8 cellular contexts compared by ENCODE assay signal in the genomic region with DNA sequence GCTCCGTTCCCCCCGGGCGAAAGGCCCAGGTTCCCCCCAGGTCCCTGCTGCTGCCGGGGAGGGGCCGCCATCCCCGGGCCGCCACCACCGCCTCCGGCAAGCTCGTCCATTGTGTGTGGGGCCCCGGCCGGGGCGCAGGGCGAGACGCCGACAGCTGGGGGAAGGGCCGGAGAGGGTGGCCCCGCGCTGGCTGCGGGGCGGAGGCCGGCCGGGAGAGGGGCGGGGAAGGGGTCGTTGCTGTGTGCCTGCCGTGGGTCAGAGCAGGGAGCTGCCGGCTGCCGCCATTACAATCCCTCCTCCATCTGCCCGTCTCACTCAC. TPM values are rescaled to one million over a fixed set of nuclear protein-coding genes. Genes with fewer than 3 reads are reported as not detected.
DNase-seq lines count a peak whose midpoint lies in the region; ATAC-seq and TF ChIP-seq lines count a peak whose summit lies in the region.

A gene with protein sequence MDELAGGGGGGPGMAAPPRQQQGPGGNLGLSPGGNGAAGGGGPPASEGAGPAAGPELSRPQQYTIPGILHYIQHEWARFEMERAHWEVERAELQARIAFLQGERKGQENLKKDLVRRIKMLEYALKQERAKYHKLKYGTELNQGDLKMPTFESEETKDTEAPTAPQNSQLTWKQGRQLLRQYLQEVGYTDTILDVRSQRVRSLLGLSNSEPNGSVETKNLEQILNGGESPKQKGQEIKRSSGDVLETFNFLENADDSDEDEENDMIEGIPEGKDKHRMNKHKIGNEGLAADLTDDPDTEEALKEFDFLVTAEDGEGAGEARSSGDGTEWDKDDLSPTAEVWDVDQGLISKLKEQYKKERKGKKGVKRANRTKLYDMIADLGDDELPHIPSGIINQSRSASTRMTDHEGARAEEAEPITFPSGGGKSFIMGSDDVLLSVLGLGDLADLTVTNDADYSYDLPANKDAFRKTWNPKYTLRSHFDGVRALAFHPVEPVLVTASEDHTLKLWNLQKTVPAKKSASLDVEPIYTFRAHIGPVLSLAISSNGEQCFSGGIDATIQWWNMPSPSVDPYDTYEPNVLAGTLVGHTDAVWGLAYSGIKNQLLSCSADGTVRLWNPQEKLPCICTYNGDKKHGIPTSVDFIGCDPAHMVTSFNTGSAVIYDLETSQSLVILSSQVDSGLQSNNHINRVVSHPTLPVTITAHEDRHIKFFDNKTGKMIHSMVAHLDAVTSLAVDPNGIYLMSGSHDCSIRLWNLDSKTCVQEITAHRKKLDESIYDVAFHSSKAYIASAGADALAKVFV (minus strand): TSS at position 304 of the 319 bp plus-strand sequence. CDS start 194 bp downstream, at position 110.

- H3K79me1 ChIP-seq in IMR-90 (ENCODE audit: low read depth in 1 of 2, low read length in 2 of 2) = peaks cover 11 to 41% of the 10 kb centered on the region in 2 experiments

- H3K4me2 ChIP-seq in BLaER1 treated with 17β-estradiol and CSF1 and Interleukin-3, amounts not matched to agents 10 nM and 100 nM = peak within 1 kb of the TSS; percentile 81 to 97 (median 90)
- peak within 1 kb of the TSS; percentile 100 for H3K4me2 ChIP-seq in IMR-90 (ENCODE audit: low read depth, low read length)

- peak within 1 kb of the TSS; percentile 93 for H4K5ac ChIP-seq in IMR-90 (ENCODE audit: low read depth, low read length)

- no peaks in the 10 kb centered on the region for H3K9me3 Mint-ChIP-seq in memory B cell
- no peaks in the 10 kb centered on the region for H3K9me3 Mint-ChIP-seq in type B pancreatic cell

- H3K9me3 ChIP-seq in BLaER1 treated with 17β-estradiol and CSF1 and Interleukin-3, amounts not matched to agents 10 nM and 100 nM (replicated peaks in 1 of 11) = 0 out of 22 replicates have a peak, but pooled peaks cover 0 to 5% (median 0%) of the 10 kb centered on the region in 11 experiments
- H3K9me3 ChIP-seq in IMR-90 (ENCODE audit: control insufficient read depth, insufficient read depth, low read length) = no peaks in the 10 kb centered on the region

- peak within 1 kb of the TSS; percentile 93 for H2AFZ ChIP-seq in IMR-90 (replicated peaks; ENCODE audit: low read length, poor library complexity)

- H3K27ac ChIP-seq in BLaER1 treated with 17β-estradiol and CSF1 and Interleukin-3, amounts not matched to agents 10 nM and 100 nM = peak within 1 kb of the TSS; percentile 97 to 100 (median 99)
- peak within 1 kb of the TSS; percentile 99 for H3K27ac ChIP-seq in IMR-90 (ENCODE audit: insufficient read depth, low read length)

- CTCF ChIA-PET in IMR-90 (lab: Yijun Ruan, JAX) = interaction anchor here (0.6 kb wide), 1 partner anchor 80 kb away, joined by 3 read pairs; no protein-coding TSS in a partner anchor

- H3K27ac Mint-ChIP-seq in memory B cell (peak within 1 kb of the TSS; percentile 97), type B pancreatic cell (peak within 1 kb of the TSS; percentile 99)

- dilution Hi-C loops in IMR-90 (cut with HindIII; ENCODE audit: low sequenced_read_pairs, unreplicated experiment) = no loop called here

- peak within 1 kb of the TSS; percentile 93 for H3K14ac ChIP-seq in IMR-90 (replicated peaks; ENCODE audit: low read depth, low read length)

- H3K4me3 ChIP-seq in BLaER1 treated with 17β-estradiol and CSF1 and Interleukin-3, amounts not matched to agents 10 nM and 100 nM = peak within 1 kb of the TSS; percentile 86 to 100 (median 99)
- peak within 1 kb of the TSS; percentile 97 for H3K4me3 ChIP-seq in IMR-90 (ENCODE audit: insufficient read depth, low read depth, low read length)

- no peaks in the 10 kb centered on the region for H3K9me1 ChIP-seq in IMR-90 (ENCODE audit: insufficient read depth, low read length)

- WGBS in IMR-90 (ENCODE audit: extremely low coverage in 2 of 2, insufficient read length in 1 of 2), 2 experiments = 2% methylated on average over 10 of the region's 29 CpGs; no CpG with 5 or more reads in 1 of the 2 experiments

- H2AK5ac ChIP-seq in IMR-90 (ENCODE audit: low read depth, low read length) = peak within 1 kb of the TSS; percentile 98

- in situ Hi-C loops in IMR-90 (cut with MboI; ENCODE audit: low sequenced_read_pairs) = no loop called here

- peaks cover 15 to 22% (median 18%) of the 10 kb centered on the region in 11 experiments; a peak in 21 of 22 replicates for H3K36me3 ChIP-seq in BLaER1 treated with 17β-estradiol and CSF1 and Interleukin-3, amounts not matched to agents 10 nM and 100 nM
- H3K36me3 ChIP-seq in IMR-90 (ENCODE audit: control insufficient read depth, insufficient read depth, low read length) = no peaks in the 10 kb centered on the region

- peak within 1 kb of the TSS; percentile 99 for H3K4ac ChIP-seq in IMR-90 (ENCODE audit: low read depth, low read length)

- peak within 1 kb of the TSS; percentile 94 for H4K91ac ChIP-seq in IMR-90 (ENCODE audit: insufficient read depth, low read depth, low read length)

- H3K4me1 ChIP-seq in BLaER1 treated with 17β-estradiol and CSF1 and Interleukin-3, amounts not matched to agents 10 nM and 100 nM = peaks cover 8 to 31% (median 29%) of the 10 kb centered on the region in 10 experiments
- no peaks in the 10 kb centered on the region for H3K4me1 ChIP-seq in IMR-90 (ENCODE audit: control insufficient read depth, insufficient read depth, low read length)

- H2BK15ac ChIP-seq in IMR-90 (ENCODE audit: low read depth, low read length) = peak within 1 kb of the TSS; percentile 64; the same call in 1 of the 3 replicates

- TF ChIP-seq CTCF in IMR-90 (conservative IDR thresholded peaks at IDR 0.05; ENCODE audit: low read depth, low read length) (no peak), type B pancreatic cell (conservative IDR thresholded peaks at IDR 0.05) (no peak)

- H3K4me1 Mint-ChIP-seq in memory B cell (peaks cover 27% of the 10 kb centered on the region), type B pancreatic cell (ENCODE audit: unreplicated experiment) (peaks cover 26% of the 10 kb centered on the region)

- peak within 1 kb of the TSS; percentile 80 for H3K56ac ChIP-seq in IMR-90 (ENCODE audit: extremely low read depth, insufficient read depth, low read length)

- H2BK20ac ChIP-seq in IMR-90 (ENCODE audit: low read depth, low read length) = peak within 1 kb of the TSS; percentile 12; the same call in 1 of the 2 replicates

- no TSS peak for BruUV-seq in IMR-90 (replicated peaks; lab: Mats Ljungman, UMichigan)

- H4K20me1 ChIP-seq in BLaER1 treated with 17β-estradiol and CSF1 and Interleukin-3, amounts not matched to agents 10 nM and 100 nM = peaks cover 3 to 38% (median 30%) of the 10 kb centered on the region in 11 experiments; a peak in 17 of 22 replicates
- H4K20me1 ChIP-seq in IMR-90 (ENCODE audit: insufficient read depth, low read length) = peaks cover 29% of the 10 kb centered on the region; the same call in 1 of the 2 replicates

- peak within 1 kb of the TSS; percentile 78 for H2BK120ac ChIP-seq in IMR-90 (ENCODE audit: low read depth, low read length)

- peak within 1 kb of the TSS; percentile 99 to 100 (median 99) for H3K9ac ChIP-seq in BLaER1 treated with 17β-estradiol and CSF1 and Interleukin-3, amounts not matched to agents 10 nM and 100 nM
- peak within 1 kb of the TSS; percentile 99 for H3K9ac ChIP-seq in IMR-90 (ENCODE audit: low read depth, low read length)

- H4K8ac ChIP-seq in IMR-90 (ENCODE audit: low read depth in 2 of 2, low read length in 2 of 2) = peak within 1 kb of the TSS; percentile 90 to 100

- H2BK5ac ChIP-seq in IMR-90 (ENCODE audit: low read depth, low read length, poor library complexity, severe bottlenecking) = peak within 1 kb of the TSS; percentile 96

- H3K4me3 Mint-ChIP-seq in memory B cell (peak within 1 kb of the TSS; percentile 98), type B pancreatic cell (peak within 1 kb of the TSS; percentile 97)

- peak within 1 kb of the TSS; percentile 96 for H3K23ac ChIP-seq in IMR-90 (ENCODE audit: low read depth, low read length)

- H3K36me3 Mint-ChIP-seq in memory B cell (peaks cover 4% of the 10 kb centered on the region), type B pancreatic cell (peaks cover 13% of the 10 kb centered on the region)

- ATAC-seq in IMR-90 (ENCODE audit: low read depth) (no peak), memory B cell (ENCODE audit: low read depth) (no peak), HG03439 (IDR thresholded peaks at IDR 0.05; ENCODE audit: unreplicated experiment) (no peak), GM18502 (IDR thresholded peaks at IDR 0.05; ENCODE audit: poor library complexity, unreplicated experiment) (no peak)

- POLR2A ChIA-PET in IMR-90 (lab: Charles Lee; ENCODE audit: unreplicated experiment) = interaction anchor here (0.7 to 0.9 kb wide), 3 partner anchors 12 to 41 kb away, joined by 3 read pairs; no protein-coding TSS in a partner anchor

- DNase-seq in IMR-90 = no peak
- no peak for DNase-seq in cerebellum (ENCODE audit: low spot score)
- DNase-seq in memory B cell (ENCODE audit: low spot score in 2 of 2) = no peak
- no peak for DNase-seq in type B pancreatic cell (ENCODE audit: extremely low spot score, unreplicated experiment)
- DNase-seq in nucleus accumbens (lab: John Stamatoyannopoulos, UW) = no peak

- intact Hi-C loops in IMR-90 (cut with micrococcal nuclease) = loop anchor here (2.0 kb wide), 2 partner anchors 33 to 65 kb away; no protein-coding TSS in a partner anchor

- no peaks in the 10 kb centered on the region for H3K27me3 ChIP-seq in BLaER1 treated with 17β-estradiol and CSF1 and Interleukin-3, amounts not matched to agents 10 nM and 100 nM
- H3K27me3 ChIP-seq in IMR-90 (ENCODE audit: control insufficient read depth, insufficient read depth, low read length) = no peaks in the 10 kb centered on the region

- TF ChIP-seq RAD21 in IMR-90 (IDR thresholded peaks at IDR 0.05; ENCODE audit: low read length) = no peak

- peak within 1 kb of the TSS; percentile 89 for H3K18ac ChIP-seq in IMR-90 (ENCODE audit: low read depth, low read length)

- H2AK9ac ChIP-seq in IMR-90 (replicated peaks; ENCODE audit: low read depth, low read length, poor library complexity) = peak within 1 kb of the TSS; percentile 98

- peak; percentile 68 for TF ChIP-seq POLR2A in IMR-90 (IDR thresholded peaks at IDR 0.05; ENCODE audit: low read depth, low read length)

- H3K27me3 Mint-ChIP-seq in memory B cell (no peaks in the 10 kb centered on the region), type B pancreatic cell (no peaks in the 10 kb centered on the region)

TF ChIP-seq in IMR-90, 13 proteins besides CTCF, POLR2A, EP300 and RAD21 (continues in another document):
- TF ChIP-seq NFE2L2 (IDR thresholded peaks at IDR 0.05; ENCODE audit: low read depth, low read length) = no peak
- TF ChIP-seq RCOR1 (IDR thresholded peaks at IDR 0.05; ENCODE audit: insufficient replicate concordance, low read length) = no peak
- TF ChIP-seq MXI1 (IDR thresholded peaks at IDR 0.05; ENCODE audit: borderline replicate concordance, low read depth, low read length) = no peak
- no peak for TF ChIP-seq FOS (IDR thresholded peaks at IDR 0.05; ENCODE audit: low read depth, low read length)
- TF ChIP-seq MAFK (IDR thresholded peaks at IDR 0.05; ENCODE audit: low read depth, low read length) = no peak
- TF ChIP-seq RFX5 (IDR thresholded peaks at IDR 0.05; ENCODE audit: low read depth, low read length) = no peak

RNA-seq across cellular contexts. Expression of the gene that starts here (rescaled TPM):
- total RNA-seq in IMR-90 (2012; rRNA removed) = 66.9 and 78.7 TPM in 2 replicates
- polyA plus RNA-seq in IMR-90 (2012; rRNA removed) = 8.3 and 10.8 TPM in 2 replicates
- polyA plus RNA-seq in IMR-90 (2012; cell fraction: cytosol; rRNA removed) = 1.9 and 2.4 TPM in 2 replicates
- 3.3 and 21.0 TPM in 2 replicates for polyA plus RNA-seq in IMR-90 (2012; cell fraction: nucleus; rRNA removed; ENCODE audit: low replicate concordance)
- 84.0 TPM for total RNA-seq in cerebellum
- total RNA-seq in type B pancreatic cell (ENCODE audit: low replicate concordance) = 34.1 and 39.3 TPM in 2 replicates
